In genomic region chr20:17678886-17679285, GRCh38 we compare ENCODE assay signal across 24 cellular contexts. TPM values are rescaled to one million over a fixed set of nuclear protein-coding genes. Genes with fewer than 3 reads are reported as not detected.
A peak's percentile ranks its signal among the peaks of the same experiment; 100 is the strongest.
DNase-seq lines count a peak whose midpoint lies in the region; ATAC-seq, FAIRE-seq and TF ChIP-seq lines count a peak whose summit lies in the region.
"Had no signal": no experiment of that assay in that cellular context is flagged by ENCODE, and none has a peak within 500 bp of the region (broad histone marks: within the 10 kb centered on the region; RNA-seq: fewer than 3 reads in every experiment).

No MANE protein-coding gene starts in this region.

- no peak overlapping the region for H2BK120ac ChIP-seq in IMR-90 (ENCODE audit: low read depth, low read length)

- DNase-seq in A549 (ENCODE audit: low read depth in 1 of 2, low spot score in 1 of 2) = no peak
- DNase-seq in IMR-90 = no peak
- DNase-seq in endodermal cell = no peak
- no peak for DNase-seq in progenitor cell of endocrine pancreas (ENCODE audit: low spot score, unreplicated experiment)
- no peak for DNase-seq in psoas muscle
- DNase-seq in mesothelial cell of epicardium (ENCODE audit: low spot score in 2 of 2, unreplicated experiment in 2 of 2) = no peak
- DNase-seq: activated CD4-positive, alpha-beta T cell treated with anti-CD3 and anti-CD28 coated beads, Interleukin-2, amount 50 U/mL, for 1 hour; activated CD8-positive, alpha-beta memory T cell treated with anti-CD3 and anti-CD28 coated beads, Interleukin-2, amount 50 U/mL, for 4 hours; activated effector memory CD4-positive, alpha-beta T cell treated with anti-CD3 and anti-CD28 coated beads, Interleukin-2, amount 50 U/mL, for 16 hours; dermis blood vessel endothelial cell; foreskin fibroblast; KBM-7; naive B cell; NCI-H187; T-helper 17 cell; testis had no signal

- H3K18ac ChIP-seq in IMR-90 (ENCODE audit: low read depth, low read length) = no peak overlapping the region

- no peak for ATAC-seq in A549
- ATAC-seq in IMR-90 (ENCODE audit: low read depth) = no peak
- no peak for ATAC-seq in GM18870 (IDR thresholded peaks at IDR 0.05; ENCODE audit: unreplicated experiment)
- no peak for ATAC-seq in psoas muscle
- no peak for ATAC-seq in GM18858 (IDR thresholded peaks at IDR 0.05; ENCODE audit: unreplicated experiment)
- ATAC-seq: pancreas, right lobe of liver, T-helper 17 cell had no signal

- TF ChIP-seq RAD21 in A549 (conservative IDR thresholded peaks at IDR 0.05 in 1 of 2, IDR thresholded peaks at IDR 0.05 in 1 of 2) (no peak), IMR-90 (IDR thresholded peaks at IDR 0.05; ENCODE audit: low read length) (no peak)

- no peak overlapping the region for H3K14ac ChIP-seq in IMR-90 (replicated peaks; ENCODE audit: low read depth, low read length)

- no peak overlapping the region for H2AK9ac ChIP-seq in IMR-90 (replicated peaks; ENCODE audit: low read depth, low read length, poor library complexity)

- peak overlapping the region; percentile 10 for H2BK5ac ChIP-seq in IMR-90 (ENCODE audit: low read depth, low read length, poor library complexity, severe bottlenecking)

- no peak overlapping the region for H2BK20ac ChIP-seq in IMR-90 (ENCODE audit: low read depth, low read length)

- no peak overlapping the region for H4K91ac ChIP-seq in IMR-90 (ENCODE audit: insufficient read depth, low read depth, low read length)

- POLR2A ChIA-PET in A549 (lab: Yijun Ruan, JAX) (no interaction called here), IMR-90 (lab: Charles Lee; ENCODE audit: unreplicated experiment) (no interaction called here)

- peaks cover 3% of the 10 kb centered on the region for H3K27me3 Mint-ChIP-seq in endodermal cell (ENCODE audit: insufficient read depth)
- no peaks in the 10 kb centered on the region for H3K27me3 Mint-ChIP-seq in progenitor cell of endocrine pancreas
- H3K27me3 Mint-ChIP-seq in mesothelial cell of epicardium (ENCODE audit: low read depth) = peaks cover 7% of the 10 kb centered on the region
- H3K27me3 Mint-ChIP-seq: T-helper 17 cell had no signal

- CTCF ChIA-PET in A549 (lab: Yijun Ruan, JAX) = interaction anchor here (0.7 to 5.9 kb wide), 5 partner anchors 11 to 260 kb away, joined by 3 to 58 read pairs (median 5); no protein-coding TSS in a partner anchor
- CTCF ChIA-PET in IMR-90 (lab: Yijun Ruan, JAX) = interaction anchor here (0.8 kb wide), 1 partner anchor 24 kb away, joined by 3 read pairs; no protein-coding TSS in a partner anchor

- dilution Hi-C loops in IMR-90 (cut with HindIII; ENCODE audit: low sequenced_read_pairs, unreplicated experiment) = no loop called here

- H4K5ac ChIP-seq in IMR-90 (ENCODE audit: low read depth, low read length) = no peak overlapping the region

- WGBS in A549 (ENCODE audit: missing lambda C conversion rate) = 90% methylated on average over 3 of the region's 3 CpGs
- no CpG with 5 or more reads among the region's 3 CpGs for whole genome bisulfite sequencing in IMR-90 (ENCODE audit: extremely low coverage in 2 of 2, insufficient read length in 1 of 2), 2 experiments
- 90% methylated on average over 3 of the region's 3 CpGs; no CpG with 5 or more reads in 1 of the 2 experiments for WGBS in endodermal cell (ENCODE audit: insufficient coverage in 1 of 2, insufficient read length in 1 of 2), 2 experiments
- WGBS in psoas muscle, 3 donors = 73 to 80% (median 73%) methylated on average over 3 of the region's 3 CpGs

- FAIRE-seq in A549 (lab: Jason Lieb, UNC) = no peak
- FAIRE-seq: pancreas had no signal

- TF ChIP-seq EP300 in A549 (IDR thresholded peaks at IDR 0.05) = no peak

- intact Hi-C loops in IMR-90 (cut with micrococcal nuclease) (no loop called here), psoas muscle (cut with DNase I) (no loop called here)

- peaks cover 38% of the 10 kb centered on the region for H3K4me1 Mint-ChIP-seq in endodermal cell
- H3K4me1 Mint-ChIP-seq in progenitor cell of endocrine pancreas (ENCODE audit: low read depth) = peaks cover 44% of the 10 kb centered on the region
- peaks cover 28% of the 10 kb centered on the region for H3K4me1 Mint-ChIP-seq in mesothelial cell of epicardium

- H3K4ac ChIP-seq in IMR-90 (ENCODE audit: low read depth, low read length) = no peak overlapping the region

- no peaks in the 10 kb centered on the region for H3K9me3 Mint-ChIP-seq in endodermal cell
- no peaks in the 10 kb centered on the region for H3K9me3 Mint-ChIP-seq in progenitor cell of endocrine pancreas (ENCODE audit: low read depth)
- H3K9me3 Mint-ChIP-seq in mesothelial cell of epicardium = no peaks in the 10 kb centered on the region
- H3K9me3 Mint-ChIP-seq: naive B cell had no signal

- H3K27me3 ChIP-seq in IMR-90 (ENCODE audit: control insufficient read depth, insufficient read depth, low read length) (no peaks in the 10 kb centered on the region), endodermal cell (ENCODE audit: control insufficient read depth, insufficient read depth, low read length, poor library complexity, severe bottlenecking) (no peaks in the 10 kb centered on the region), psoas muscle (ENCODE audit: insufficient read depth in 3 of 3, low read length in 2 of 3) (no peaks in the 10 kb centered on the region)
- H3K27me3 ChIP-seq: cardiac muscle cell, pancreas, right lobe of liver, SJSA1, testis had no signal

- TF ChIP-seq CTCF in A549 (IDR thresholded peaks at IDR 0.05) = no peak
- no peak for TF ChIP-seq CTCF in IMR-90 (conservative IDR thresholded peaks at IDR 0.05; ENCODE audit: low read depth, low read length)
- TF ChIP-seq CTCF in endodermal cell (conservative IDR thresholded peaks at IDR 0.05) = no peak
- no peak for TF ChIP-seq CTCF in progenitor cell of endocrine pancreas (IDR thresholded peaks at IDR 0.05; ENCODE audit: unreplicated experiment)
- TF ChIP-seq CTCF in psoas muscle (IDR thresholded peaks at IDR 0.05) = no peak
- no peak for TF ChIP-seq CTCF in mesothelial cell of epicardium (IDR thresholded peaks at IDR 0.05; ENCODE audit: unreplicated experiment)

- H3K9me1 ChIP-seq in IMR-90 (ENCODE audit: insufficient read depth, low read length) = peaks cover 44% of the 10 kb centered on the region

- H3K36me3 ChIP-seq in IMR-90 (ENCODE audit: control insufficient read depth, insufficient read depth, low read length) = peaks cover 37% of the 10 kb centered on the region
- peaks cover 55% of the 10 kb centered on the region for H3K36me3 ChIP-seq in endodermal cell (ENCODE audit: control insufficient read depth, insufficient read depth, low read length)
- H3K36me3 ChIP-seq in psoas muscle (ENCODE audit: insufficient read depth in 1 of 2, low read depth in 1 of 2) = peaks cover 0 to 6% of the 10 kb centered on the region in 2 donors
- H3K36me3 ChIP-seq: cardiac muscle cell had no signal

- no peak overlapping the region for H3K56ac ChIP-seq in IMR-90 (ENCODE audit: extremely low read depth, insufficient read depth, low read length)

- no peak overlapping the region for H2BK15ac ChIP-seq in IMR-90 (ENCODE audit: low read depth, low read length)

- H3K36me3 Mint-ChIP-seq in endodermal cell (ENCODE audit: low read depth) (peaks cover 50% of the 10 kb centered on the region), progenitor cell of endocrine pancreas (ENCODE audit: insufficient read depth) (peaks cover 12% of the 10 kb centered on the region), mesothelial cell of epicardium (peaks cover 4% of the 10 kb centered on the region)
- H3K36me3 Mint-ChIP-seq: naive B cell had no signal

- H3K9ac ChIP-seq in IMR-90 (ENCODE audit: low read depth, low read length) = no peak overlapping the region
- H3K9ac ChIP-seq in endodermal cell (ENCODE audit: extremely low read depth, low read length, poor library complexity, severe bottlenecking) = no peak overlapping the region

- no peak overlapping the region for H4K8ac ChIP-seq in IMR-90 (ENCODE audit: low read depth in 2 of 2, low read length in 2 of 2)

- H3K4me2 ChIP-seq in A549 (peak overlapping the region; percentile 85; the same call in 1 of the 3 replicates), IMR-90 (ENCODE audit: low read depth, low read length) (no peak overlapping the region)

- no TSS peak for BruUV-seq in IMR-90 (replicated peaks; lab: Mats Ljungman, UMichigan)

- H3K23ac ChIP-seq in IMR-90 (ENCODE audit: low read depth, low read length) = no peak overlapping the region

- in situ Hi-C loops in IMR-90 (cut with MboI; ENCODE audit: low sequenced_read_pairs) = loop anchor here (5.0 kb wide), 1 partner anchor 218 kb away; no protein-coding TSS in a partner anchor

- peaks cover 4 to 56% of the 10 kb centered on the region in 2 experiments; a peak in 2 of 4 replicates for H3K79me1 ChIP-seq in IMR-90 (ENCODE audit: low read depth in 1 of 2, low read length in 2 of 2)

- no peak overlapping the region for H2AK5ac ChIP-seq in IMR-90 (ENCODE audit: low read depth, low read length)

- H3K27ac Mint-ChIP-seq in endodermal cell = peak overlapping the region; percentile 71
- H3K27ac Mint-ChIP-seq in progenitor cell of endocrine pancreas = peak overlapping the region; percentile 52
- no peak overlapping the region for H3K27ac Mint-ChIP-seq in mesothelial cell of epicardium

- H3K9me3 ChIP-seq in A549 (no peaks in the 10 kb centered on the region), IMR-90 (ENCODE audit: control insufficient read depth, insufficient read depth, low read length) (no peaks in the 10 kb centered on the region), endodermal cell (ENCODE audit: control insufficient read depth, low read length) (no peaks in the 10 kb centered on the region), psoas muscle (no peaks in the 10 kb centered on the region)
- H3K9me3 ChIP-seq: pancreas, right lobe of liver, SJSA1, testis had no signal

- no peak overlapping the region for H2AFZ ChIP-seq in IMR-90 (replicated peaks; ENCODE audit: low read length, poor library complexity)

- H3K4me3 Mint-ChIP-seq in endodermal cell (peak overlapping the region; percentile 3), progenitor cell of endocrine pancreas (ENCODE audit: low read depth) (peak overlapping the region; percentile 14), mesothelial cell of epicardium (no peak overlapping the region)

- H4K20me1 ChIP-seq in IMR-90 (ENCODE audit: insufficient read depth, low read length) = peaks cover 71% of the 10 kb centered on the region

- peaks cover 32% of the 10 kb centered on the region for H3K4me1 ChIP-seq in A549
- H3K4me1 ChIP-seq in IMR-90 (ENCODE audit: control insufficient read depth, insufficient read depth, low read length) = peaks cover 37% of the 10 kb centered on the region
- H3K4me1 ChIP-seq in endodermal cell (ENCODE audit: control insufficient read depth, insufficient read depth, low read length) = peaks cover 16% of the 10 kb centered on the region
- peaks cover 22% of the 10 kb centered on the region for H3K4me1 ChIP-seq in psoas muscle

- H3K27ac ChIP-seq in A549 (no peak overlapping the region; a peak in 1 of 6 replicates), IMR-90 (ENCODE audit: insufficient read depth, low read length) (no peak overlapping the region), endodermal cell (ENCODE audit: low read depth, low read length) (no peak overlapping the region), psoas muscle (no peak overlapping the region)
- H3K27ac ChIP-seq: SJSA1, testis had no signal

- H3K4me3 ChIP-seq in A549 (no peak overlapping the region), IMR-90 (ENCODE audit: insufficient read depth, low read depth, low read length) (no peak overlapping the region), endodermal cell (ENCODE audit: low read length) (peak overlapping the region; percentile 90), psoas muscle (no peak overlapping the region)
- H3K4me3 ChIP-seq: cardiac muscle cell, right lobe of liver, SJSA1, testis had no signal

- TF ChIP-seq POLR2A in A549 (IDR thresholded peaks at IDR 0.05; ENCODE audit: low read length) (no peak), IMR-90 (IDR thresholded peaks at IDR 0.05; ENCODE audit: low read depth, low read length) (no peak)

RNA-seq across cellular contexts. Expression of gene RRBP1, which starts 3.2 kb away (rescaled TPM):
- polyA plus RNA-seq in A549 (2011; rRNA removed) (51.6 and 56.5 TPM in 2 replicates), A549 (2017; fragmentation: RNase III; extraction: RNeasy Plus Mini Kit Qiagen cat#74134 plus additional on column Dnase treatment) (71.2 to 81.8 TPM (median 79.6 TPM) in 3 replicates), IMR-90 (2012; rRNA removed) (135 and 136 TPM in 2 replicates), psoas muscle (10 to 100 TPM; 14.2 to 30.3 (median 19.1) TPM)
- 37.9 and 38.9 TPM in 2 replicates for polyA plus RNA-seq in A549 (2012; cell fraction: cytosol; rRNA removed)
- 98.9 and 119 TPM in 2 replicates for polyA plus RNA-seq in A549 (2012; cell fraction: nucleus; rRNA removed)
- polyA minus RNA-seq in A549 (2011; rRNA and poly(A)+ RNA removed) = 33.5 and 42.1 TPM in 2 replicates
- total RNA-seq in IMR-90 (2012; rRNA removed) (90.2 and 99.7 TPM in 2 replicates), endodermal cell (100 to 1,000 TPM; 191 to 212 TPM), progenitor cell of endocrine pancreas (222 and 242 TPM in 2 replicates), psoas muscle (10 to 100 TPM; 21.1 to 40.8 (median 22.6) TPM), mesothelial cell of epicardium (211 to 212 TPM (median 211 TPM) in 3 replicates)
- polyA plus RNA-seq in IMR-90 (2012; cell fraction: cytosol; rRNA removed) = 134 and 143 TPM in 2 replicates
- polyA plus RNA-seq in IMR-90 (2012; cell fraction: nucleus; rRNA removed; ENCODE audit: low replicate concordance) = 216 and 234 TPM in 2 replicates
- 54.2 TPM for polyA plus RNA-seq in endodermal cell (2013, experiment 1 of 2)
- polyA plus RNA-seq in endodermal cell (2013, experiment 2 of 2) = 58.4 TPM

RNA-seq across cellular contexts. Expression of gene BANF2, which starts 20.9 kb away (rescaled TPM):
- polyA plus RNA-seq in A549 (2011; rRNA removed) (not detected in 2 replicates), A549 (2017; fragmentation: RNase III; extraction: RNeasy Plus Mini Kit Qiagen cat#74134 plus additional on column Dnase treatment) (not detected in 3 replicates), IMR-90 (2012; rRNA removed) (not detected in 2 replicates), psoas muscle (not detected)
- not detected in 2 replicates for polyA plus RNA-seq in A549 (2012; cell fraction: cytosol; rRNA removed)
- not detected in 2 replicates for polyA plus RNA-seq in A549 (2012; cell fraction: nucleus; rRNA removed)
- not detected in 2 replicates for polyA minus RNA-seq in A549 (2011; rRNA and poly(A)+ RNA removed)
- total RNA-seq in IMR-90 (2012; rRNA removed) (not detected in 2 replicates), endodermal cell (not detected), progenitor cell of endocrine pancreas (not detected in 2 replicates), psoas muscle (not detected), mesothelial cell of epicardium (not detected in 3 replicates)
- not detected in 2 replicates for polyA plus RNA-seq in IMR-90 (2012; cell fraction: cytosol; rRNA removed)
- polyA plus RNA-seq in IMR-90 (2012; cell fraction: nucleus; rRNA removed; ENCODE audit: low replicate concordance) = not detected in 2 replicates
- not detected for polyA plus RNA-seq in endodermal cell (2013, experiment 1 of 2)
- not detected for polyA plus RNA-seq in endodermal cell (2013, experiment 2 of 2)
- total RNA-seq: A172, cardiac muscle cell, dermis blood vessel endothelial cell, lower leg skin, right lobe of liver, SJSA1, T-helper 17 cell had no signal
- polyA plus RNA-seq: cardiac muscle cell had no signal
